ENCODE assay signal across 12 cellular contexts in the genomic region with DNA sequence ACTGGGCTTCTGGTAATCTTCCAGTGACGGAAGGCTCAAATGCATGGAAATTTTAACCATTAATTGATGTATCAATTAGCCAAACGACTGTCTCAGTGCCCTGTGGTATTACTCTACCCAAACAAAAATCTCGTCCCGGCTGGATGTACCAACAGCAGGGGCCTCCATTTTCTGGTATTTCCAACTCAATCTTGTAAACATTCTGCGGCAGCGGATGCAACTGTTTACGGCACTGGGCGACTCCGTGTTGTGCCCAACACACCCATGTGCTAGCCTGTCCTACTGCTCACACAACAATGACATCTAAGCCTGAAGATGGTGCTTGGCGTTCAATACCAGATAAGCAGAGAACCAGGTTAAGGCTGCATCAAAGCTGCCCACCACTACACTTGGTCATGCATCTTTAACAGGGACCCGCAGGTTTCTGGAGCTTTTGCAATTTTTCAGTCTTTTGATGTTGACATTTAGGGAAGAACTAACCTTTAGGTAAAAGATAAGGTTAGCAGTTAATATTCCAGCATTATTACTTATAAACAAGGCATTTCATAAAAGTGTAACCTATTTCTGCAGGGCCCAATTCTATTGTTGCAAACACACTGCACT. TPM values are rescaled to one million over a fixed set of nuclear protein-coding genes. Genes with fewer than 3 reads are reported as not detected.
A peak's percentile ranks its signal among the peaks of the same experiment; 100 is the strongest.
DNase-seq lines count a peak whose midpoint lies in the region; ATAC-seq and TF ChIP-seq lines count a peak whose summit lies in the region.
"Had no signal": no experiment of that assay in that cellular context is flagged by ENCODE, and none has a peak within 500 bp of the region (broad histone marks: within the 10 kb centered on the region; RNA-seq: fewer than 3 reads in every experiment).

No MANE protein-coding gene starts in this region.

- peaks cover 1 to 4% of the 10 kb centered on the region in 2 donors for H3K4me1 ChIP-seq in esophagus (ENCODE audit: control insufficient read depth in 2 of 2, insufficient read depth in 2 of 2, low read length in 1 of 2)
- peaks cover 0 to 5% of the 10 kb centered on the region in 2 donors for H3K4me1 ChIP-seq in gastrocnemius medialis

- H3K27ac ChIP-seq in esophagus (ENCODE audit: low read depth in 2 of 2, low read length in 1 of 2), result peak overlapping the region in 1 of 2 donors; percentile 40
- H3K27ac ChIP-seq in gastrocnemius medialis, result no peak overlapping the region
- H3K27ac ChIP-seq: adrenal gland, HL-60 had no signal

- H3K9me3 ChIP-seq in esophagus (ENCODE audit: control insufficient read depth in 2 of 2, insufficient read depth in 1 of 2, low read depth in 1 of 2, low read length in 1 of 2) (no peaks in the 10 kb centered on the region), gastrocnemius medialis (no peaks in the 10 kb centered on the region)
- H3K9me3 ChIP-seq: adrenal gland had no signal

- no peak for TF ChIP-seq CTCF in gastrocnemius medialis (IDR thresholded peaks at IDR 0.05 in 4 of 5, conservative IDR thresholded peaks at IDR 0.05 in 1 of 5)

- TF ChIP-seq POLR2A in gastrocnemius medialis (IDR thresholded peaks at IDR 0.05), result no peak

- H3K4me3 ChIP-seq in esophagus (ENCODE audit: low read depth in 1 of 2, low read length in 2 of 2) (peak overlapping the region; percentile 25 to 59), gastrocnemius medialis (no peak overlapping the region)

- in situ Hi-C loops in gastrocnemius medialis (cut with MboI; ENCODE audit: low sequenced_read_pairs in 4 of 4), result no loop called here

- intact Hi-C loops in gastrocnemius medialis (cut with DNase I; ENCODE audit: low total_unique reads), result no loop called here

- ATAC-seq in GM19395 (IDR thresholded peaks at IDR 0.05; ENCODE audit: unreplicated experiment) (no peak), gastrocnemius medialis (no peak)

- H3K36me3 ChIP-seq in esophagus (ENCODE audit: control insufficient read depth in 2 of 2, insufficient read depth in 2 of 2, low read length in 1 of 2) (no peaks in the 10 kb centered on the region), gastrocnemius medialis (no peaks in the 10 kb centered on the region)
- H3K36me3 ChIP-seq: adrenal gland had no signal

- WGBS in esophagus, 2 donors, result 68 to 83% methylated on average over 11 of the region's 11 CpGs

- H3K27me3 ChIP-seq in esophagus (ENCODE audit: control insufficient read depth in 1 of 2, insufficient read depth in 2 of 2, low read length in 2 of 2) (no peaks in the 10 kb centered on the region), gastrocnemius medialis (peaks cover 22 to 30% (median 29%) of the 10 kb centered on the region in 3 donors)

- DNase-seq in NCI-H1417 (lab: John Stamatoyannopoulos, UW), result peak in 2 of 3 experiments; percentile 17 to 58
- DNase-seq in NCI-H1417 treated with DMSO at 0.1 percent for 48 hours (lab: John Stamatoyannopoulos, UW), result no peak
- DNase-seq in SHP77 (lab: John Stamatoyannopoulos, UW), result peak; percentile 23 to 50
- DNase-seq in retina, result peak; percentile 60
- DNase-seq in gastrocnemius medialis, result no peak
- DNase-seq in NCI-H1105 (lab: John Stamatoyannopoulos, UW), result no peak
- DNase-seq: adrenal gland; NCI-H345; stimulated activated naive CD4-positive, alpha-beta T cell had no signal

RNA-seq across cellular contexts. Expression of gene FAXC, which starts 1.2 kb away (rescaled TPM):
- polyA plus RNA-seq in esophagus, result 1 to 10 TPM; 3.5 to 4.8 TPM
- total RNA-seq in gastrocnemius medialis, result 1 to 10 TPM in 1 of 4 donors, under 1 TPM in 2, not detected in 1; 0.20 to 1.5 (median 0.80) TPM

RNA-seq across cellular contexts. Expression of gene COQ3, which starts 45.7 kb away (rescaled TPM):
- 10 to 100 TPM in 1 of 2 donors, 1 to 10 TPM in 1; 9.5 to 12.8 TPM for polyA plus RNA-seq in esophagus
- 10 to 100 TPM in 1 of 4 donors, 1 to 10 TPM in 3; 4.2 to 11.4 (median 7.3) TPM for total RNA-seq in gastrocnemius medialis

Comparison
In these comparisons a context has a peak if more than half of its experiments do, and no peak if none do; other contexts are left out.
1. DNase-seq: peak in NCI-H1417 (2 of 3), SHP77 (2 of 2) and retina (single experiment); none in NCI-H1417 treated with DMSO at 0.1 percent for 48 hours (single experiment), gastrocnemius medialis (0 of 2) and NCI-H1105 (single experiment).
2. H3K4me3 ChIP-seq: peak in esophagus (2 of 2); none in gastrocnemius medialis (0 of 4).